15 cellular contexts compared by ENCODE assay signal in genomic region chr6:56729719-56730118, GRCh38.
DNase-seq lines count a peak whose midpoint lies in the region; ATAC-seq and TF ChIP-seq lines count a peak whose summit lies in the region.
"Had no signal": no experiment of that assay in that cellular context is flagged by ENCODE, and none has a peak within 500 bp of the region (broad histone marks: within the 10 kb centered on the region; RNA-seq: fewer than 3 reads in every experiment).

No MANE protein-coding gene starts in this region.

- H3K9me3 ChIP-seq in liver (ENCODE audit: control insufficient read depth in 4 of 4, low read length in 3 of 4) (no peaks in the 10 kb centered on the region), H9 (ENCODE audit: control insufficient read depth, low read depth, low read length) (no peaks in the 10 kb centered on the region)
- H3K9me3 ChIP-seq: BLaER1, upper lobe of left lung had no signal

- no peak overlapping the region for H2BK5ac ChIP-seq in H9 (ENCODE audit: insufficient read length, low read length)

- no peak overlapping the region for H4K8ac ChIP-seq in H9 (replicated peaks; ENCODE audit: insufficient read length, low read depth, low read length)

- ATAC-seq in HG02981 (IDR thresholded peaks at IDR 0.05; ENCODE audit: unreplicated experiment) (no peak), HG03175 (IDR thresholded peaks at IDR 0.05; ENCODE audit: unreplicated experiment) (no peak)
- ATAC-seq: activated CD4-positive, CD25-positive, alpha-beta regulatory T cell treated with anti-CD3 and anti-CD28 coated beads, Interleukin-2, amount 50 U/mL, for 24 hours had no signal

- no peak overlapping the region for H3K23ac ChIP-seq in H9 (ENCODE audit: insufficient read length, low read depth, low read length)

- no peaks in the 10 kb centered on the region for H4K20me1 ChIP-seq in H9 (ENCODE audit: control insufficient read depth, insufficient read depth, insufficient read length)
- H4K20me1 ChIP-seq: BLaER1 had no signal

- 67% methylated on average over 3 of the region's 3 CpGs for WGBS in liver
- WGBS in H9 (ENCODE audit: extremely low coverage, insufficient read length, low lambda C conversion rate) = no CpG with 5 or more reads among the region's 3 CpGs

- H3K14ac ChIP-seq in H9 (ENCODE audit: insufficient read depth, low read length) = no peak overlapping the region

- no peak overlapping the region for H3T11ph ChIP-seq in H9 (ENCODE audit: low read length)

- H3K9ac ChIP-seq in liver (ENCODE audit: low read depth in 1 of 2, low read length in 2 of 2) = no peak overlapping the region
- H3K9ac ChIP-seq in H9 (ENCODE audit: extremely low read depth, insufficient read length, low read length) = no peak overlapping the region
- H3K9ac ChIP-seq: BLaER1 had no signal

- no peak overlapping the region for H2BK12ac ChIP-seq in H9 (ENCODE audit: insufficient read length, low read depth, low read length)

- H3K27me3 Mint-ChIP-seq in H9 (ENCODE audit: low read depth) = no peaks in the 10 kb centered on the region

- no peak overlapping the region for H2BK15ac ChIP-seq in H9 (ENCODE audit: low read depth, low read length)

- no peak overlapping the region for H2BK20ac ChIP-seq in H9 (ENCODE audit: low read depth, low read length, poor library complexity, severe bottlenecking)

- H3K4me3 Mint-ChIP-seq in H9 = no peak overlapping the region

- H2AK5ac ChIP-seq in H9 (ENCODE audit: insufficient read length, low read length) = no peak overlapping the region

- peaks cover 38 to 47% of the 10 kb centered on the region in 2 experiments for H3K4me1 Mint-ChIP-seq in H9

- no peak overlapping the region for H3K4me2 ChIP-seq in H9 (ENCODE audit: insufficient read depth, insufficient read length, low read length)
- H3K4me2 ChIP-seq: BLaER1 had no signal

- no peak overlapping the region for H3K56ac ChIP-seq in H9 (ENCODE audit: insufficient read length, low read depth, low read length)

- no peak overlapping the region for H3K18ac ChIP-seq in H9 (ENCODE audit: insufficient read length, low read depth, low read length)

- H3K27ac Mint-ChIP-seq in H9 = no peak overlapping the region

- H3K4me1 ChIP-seq in liver (ENCODE audit: control insufficient read depth in 4 of 4, insufficient read depth in 4 of 4, low read length in 3 of 4) (peaks cover 8 to 58% (median 22%) of the 10 kb centered on the region in 4 donors), H9 (ENCODE audit: insufficient read depth, low read length) (peaks cover 12% of the 10 kb centered on the region)
- H3K4me1 ChIP-seq: BLaER1 had no signal

- no peaks in the 10 kb centered on the region for H3K9me3 Mint-ChIP-seq in H9

- peak; percentile 14 for DNase-seq in AG08396 (ENCODE audit: low spot score)
- DNase-seq in HS-27A (ENCODE audit: low read depth) = peak; percentile 55
- peak; percentile 33 for DNase-seq in astrocyte of the hippocampus (ENCODE audit: low read depth, low spot score)
- DNase-seq in H9 = no peak
- DNase-seq in SKM-1 (lab: John Stamatoyannopoulos, UW; ENCODE audit: unreplicated experiment) = no peak
- DNase-seq: activated T-cell treated with anti-CD3 and anti-CD28 coated beads, Interleukin-2, amount 50 U/mL, for 1 hour; erythroblast; NCI-H524; upper lobe of left lung had no signal

- H3K4ac ChIP-seq in H9 (ENCODE audit: low read depth, low read length) = no peak overlapping the region

- peaks cover 0 to 12% (median 0%) of the 10 kb centered on the region in 4 donors for H3K36me3 ChIP-seq in liver (ENCODE audit: control insufficient read depth in 4 of 4, insufficient read depth in 3 of 4, low read depth in 1 of 4, low read length in 3 of 4)
- H3K36me3 ChIP-seq: BLaER1, upper lobe of left lung had no signal

- no peak for TF ChIP-seq RAD21 in liver (IDR thresholded peaks at IDR 0.05)

- no peak for TF ChIP-seq CTCF in liver (IDR thresholded peaks at IDR 0.05; ENCODE audit: low read depth, low read length, missing input control)
- no peak for TF ChIP-seq CTCF in H9 (conservative IDR thresholded peaks at IDR 0.05)

- H3K27ac ChIP-seq in liver (ENCODE audit: low read depth in 1 of 2, low read length in 2 of 2) = peak overlapping the region; percentile 57 to 67
- H3K27ac ChIP-seq in H9 (ENCODE audit: insufficient read length, low read depth, low read length) = no peak overlapping the region
- H3K27ac ChIP-seq: BLaER1, HL-60, upper lobe of left lung had no signal

- no peaks in the 10 kb centered on the region for H3K79me1 ChIP-seq in H9 (ENCODE audit: insufficient read depth, low read depth, low read length, poor library complexity, severe bottlenecking)

- H3K36me3 Mint-ChIP-seq in H9 (ENCODE audit: insufficient read depth in 1 of 3, low read depth in 3 of 3) = no peaks in the 10 kb centered on the region

- no peak overlapping the region for H2AFZ ChIP-seq in H9 (ENCODE audit: low read length)

- no peaks in the 10 kb centered on the region for H3K27me3 ChIP-seq in liver (ENCODE audit: control insufficient read depth in 4 of 4, insufficient read depth in 4 of 4, low read length in 3 of 4)
- H3K27me3 ChIP-seq in H9 (ENCODE audit: insufficient read depth, low read length) = no peaks in the 10 kb centered on the region
- H3K27me3 ChIP-seq: BLaER1, upper lobe of left lung had no signal

- no peaks in the 10 kb centered on the region; the same call in 1 of the 2 replicates for H3K79me2 ChIP-seq in H9 (ENCODE audit: insufficient read depth, low read length)

- H4K91ac ChIP-seq in H9 (ENCODE audit: insufficient read length, low read depth, low read length) = no peak overlapping the region

- H4K5ac ChIP-seq in H9 (ENCODE audit: insufficient read length, low read depth, low read length) = no peak overlapping the region

- no peak overlapping the region for H2BK120ac ChIP-seq in H9 (ENCODE audit: low read depth, low read length, poor library complexity, severe bottlenecking)

- no peaks in the 10 kb centered on the region for H3K23me2 ChIP-seq in H9 (ENCODE audit: insufficient read length, low read depth, low read length, poor library complexity, severe bottlenecking)

- H3K4me3 ChIP-seq in liver (ENCODE audit: low read depth in 1 of 3, low read length in 3 of 3) = no peak overlapping the region
- H3K4me3 ChIP-seq: BLaER1, upper lobe of left lung had no signal

TF ChIP-seq in liver, 16 proteins besides CTCF, POLR2A, EP300 and RAD21 (continues in another document):
- no peak for TF ChIP-seq RXRA (IDR thresholded peaks at IDR 0.05)
- no peak for TF ChIP-seq ATF3 (IDR thresholded peaks at IDR 0.05)
- no peak for TF ChIP-seq TAF1 (conservative IDR thresholded peaks at IDR 0.05)
- TF ChIP-seq HNF4A (conservative IDR thresholded peaks at IDR 0.05) = no peak
- TF ChIP-seq, protein P1, sequence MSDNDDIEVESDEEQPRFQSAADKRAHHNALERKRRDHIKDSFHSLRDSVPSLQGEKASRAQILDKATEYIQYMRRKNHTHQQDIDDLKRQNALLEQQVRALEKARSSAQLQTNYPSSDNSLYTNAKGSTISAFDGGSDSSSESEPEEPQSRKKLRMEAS (IDR thresholded peaks at IDR 0.05) = no peak
- no peak for TF ChIP-seq GABPA (IDR thresholded peaks at IDR 0.05 in 1 of 2, conservative IDR thresholded peaks at IDR 0.05 in 1 of 2)
- TF ChIP-seq SP1 (IDR thresholded peaks at IDR 0.05) = no peak
- no peak for TF ChIP-seq YY1 (IDR thresholded peaks at IDR 0.05)
- TF ChIP-seq HNF4G (IDR thresholded peaks at IDR 0.05) = no peak
- TF ChIP-seq JUND (IDR thresholded peaks at IDR 0.05) = no peak
- TF ChIP-seq ZBTB33 (IDR thresholded peaks at IDR 0.05) = no peak
- no peak for TF ChIP-seq EGR1 (IDR thresholded peaks at IDR 0.05; ENCODE audit: low read depth in 2 of 2)
- TF ChIP-seq FOXA2 (IDR thresholded peaks at IDR 0.05) = no peak
- TF ChIP-seq FOXA1 (IDR thresholded peaks at IDR 0.05) = no peak
- TF ChIP-seq REST (IDR thresholded peaks at IDR 0.05) = no peak

Comparison
In these comparisons a context has a peak if more than half of its experiments do, and no peak if none do; other contexts are left out.
1. DNase-seq: peak in AG08396 (single experiment), HS-27A (single experiment) and astrocyte of the hippocampus (single experiment); none in H9 (single experiment) and SKM-1 (single experiment).